ENCODE assay signal across 8 cellular contexts in the genomic region with DNA sequence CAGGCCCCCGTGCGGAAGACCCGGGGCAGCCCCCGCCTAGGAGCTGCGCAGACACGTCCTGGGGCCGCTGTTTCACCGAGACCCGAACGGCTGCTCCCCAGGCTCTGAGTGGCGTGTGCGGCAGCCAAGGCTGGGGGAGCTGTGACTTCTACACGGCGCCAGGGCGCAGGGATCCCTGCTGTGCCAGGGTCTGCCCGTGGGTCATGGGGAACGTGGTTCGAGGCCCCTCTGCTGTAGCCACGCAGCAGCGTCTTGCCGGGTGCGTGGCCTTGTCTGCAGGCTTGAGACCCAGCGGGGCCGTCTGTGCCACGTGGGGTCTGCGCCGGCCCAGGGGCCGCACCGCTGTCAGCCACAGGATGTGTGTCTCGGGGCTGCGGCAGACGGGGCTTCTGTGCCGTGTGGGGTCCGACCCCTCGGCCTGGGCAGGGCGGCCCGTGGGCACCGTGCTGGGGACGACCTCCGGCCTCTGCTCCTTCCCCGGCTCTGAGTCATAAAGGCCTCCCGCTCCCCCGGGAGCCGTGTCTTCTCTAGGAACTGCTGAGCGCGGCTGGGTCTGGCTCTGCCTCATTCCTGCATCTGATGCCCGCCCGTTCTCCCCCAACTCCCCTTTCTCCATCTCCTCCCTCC. TPM values are rescaled to one million over a fixed set of nuclear protein-coding genes. Genes with fewer than 3 reads are reported as not detected.
DNase-seq lines count a peak whose midpoint lies in the region; TF ChIP-seq lines count a peak whose summit lies in the region.

No MANE protein-coding gene starts in this region.

- H2AFZ ChIP-seq in fibroblast of lung (ENCODE audit: low read length) = no peak overlapping the region

- in situ Hi-C loops in ACHN (cut with HindIII; ENCODE audit: low pct_ligation_motif_present, low pct_unique_long_range_greater_than_20kb, low sequenced_read_pairs) (no loop called here), KBM-7 (cut with MboI; ENCODE audit: low pct_unique_long_range_greater_than_20kb, low sequenced_read_pairs) (no loop called here)

- H3K4me1 ChIP-seq in DOHH2 (ENCODE audit: control insufficient read depth, low read length) (peaks cover 9% of the 10 kb centered on the region), fibroblast of lung (ENCODE audit: control insufficient read depth, extremely low read depth, insufficient read depth, low read length) (peaks cover 2% of the 10 kb centered on the region), prostate gland (replicated peaks) (no peaks in the 10 kb centered on the region)

- intact Hi-C loops in prostate gland (cut with DNase I) = no loop called here

- no peak overlapping the region for H3K9ac ChIP-seq in fibroblast of lung (ENCODE audit: insufficient read depth, low read length)

- no peaks in the 10 kb centered on the region for H4K20me1 ChIP-seq in DOHH2 (ENCODE audit: control insufficient read depth, insufficient read depth, low read depth, low read length)
- H4K20me1 ChIP-seq in fibroblast of lung (ENCODE audit: control insufficient read depth, extremely low read depth, insufficient read depth, low read length) = no peaks in the 10 kb centered on the region

- H3F3A ChIP-seq in DOHH2 (ENCODE audit: control insufficient read depth, insufficient read depth) = peaks cover 3% of the 10 kb centered on the region; the same call in 1 of the 2 replicates

- H3K27ac Mint-ChIP-seq in osteocyte (ENCODE audit: unreplicated experiment) = peak overlapping the region; percentile 34

- 3% methylated on average over 37 of the region's 48 CpGs for WGBS in prostate gland

- H3K4me3 ChIP-seq in DOHH2 (ENCODE audit: low read length) (no peak overlapping the region), fibroblast of lung (replicated peaks in 1 of 4; ENCODE audit: control extremely low read depth in 1 of 4, insufficient read depth in 1 of 4, low read depth in 3 of 4, low read length in 4 of 4) (peak overlapping the region in 1 of 4 experiments; percentile 17), prostate gland (no peak overlapping the region)

- H3K36me3 ChIP-seq in DOHH2 (ENCODE audit: control insufficient read depth, low read length) (peaks cover 39% of the 10 kb centered on the region), fibroblast of lung (ENCODE audit: control insufficient read depth, insufficient read depth, low read length) (peaks cover 1% of the 10 kb centered on the region), prostate gland (no peaks in the 10 kb centered on the region)

- TF ChIP-seq POLR2A in prostate gland (IDR thresholded peaks at IDR 0.05) = no peak

- TF ChIP-seq CTCF in DOHH2 (IDR thresholded peaks at IDR 0.05; ENCODE audit: low read depth, low read length, poor library complexity, severe bottlenecking) (no peak), fibroblast of lung (conservative IDR thresholded peaks at IDR 0.05 in 1 of 2, IDR thresholded peaks at IDR 0.05 in 1 of 2; ENCODE audit: low read depth in 1 of 2, low read length in 2 of 2) (no peak), osteocyte (IDR thresholded peaks at IDR 0.05) (no peak), prostate gland (IDR thresholded peaks at IDR 0.05) (no peak)

- H3K4me3 Mint-ChIP-seq in osteocyte (ENCODE audit: unreplicated experiment) = peak overlapping the region; percentile 18

- no peaks in the 10 kb centered on the region for H3K9me2 ChIP-seq in DOHH2 (replicated peaks; ENCODE audit: control insufficient read depth, low read length)

- H3K4me1 Mint-ChIP-seq in osteocyte (ENCODE audit: unreplicated experiment) = peaks cover 9% of the 10 kb centered on the region

- H3K9me3 ChIP-seq in DOHH2 (ENCODE audit: control insufficient read depth, insufficient read depth, low read length) (peaks cover 4% of the 10 kb centered on the region; the same call in 1 of the 2 replicates), fibroblast of lung (ENCODE audit: control insufficient read depth, insufficient read depth, low read depth, low read length) (no peaks in the 10 kb centered on the region), prostate gland (no peaks in the 10 kb centered on the region)

- H3K27me3 ChIP-seq in DOHH2 (ENCODE audit: control insufficient read depth, low read length) = no peaks in the 10 kb centered on the region
- no peaks in the 10 kb centered on the region for H3K27me3 ChIP-seq in fibroblast of lung (ENCODE audit: control insufficient read depth, insufficient read depth, low read length)
- no peaks in the 10 kb centered on the region for H3K27me3 ChIP-seq in prostate gland (replicated peaks; ENCODE audit: insufficient read depth)

- peak overlapping the region; percentile 27; the same call in 1 of the 2 replicates for H3K4me2 ChIP-seq in DOHH2 (ENCODE audit: low read length)
- peak overlapping the region; percentile 4 for H3K4me2 ChIP-seq in fibroblast of lung (ENCODE audit: extremely low read depth, insufficient read depth, low read length)

- H3K79me2 ChIP-seq in DOHH2 (ENCODE audit: control insufficient read depth, low read length) = peaks cover 12% of the 10 kb centered on the region
- no peaks in the 10 kb centered on the region for H3K79me2 ChIP-seq in fibroblast of lung (ENCODE audit: control insufficient read depth, insufficient read depth, low read length)

- no peaks in the 10 kb centered on the region for H3K9me3 Mint-ChIP-seq in osteocyte (ENCODE audit: unreplicated experiment)

- no peak overlapping the region for H3K27ac ChIP-seq in DOHH2 (ENCODE audit: low read depth, low read length)
- H3K27ac ChIP-seq in fibroblast of lung (ENCODE audit: insufficient read depth, low read length) = no peak overlapping the region
- no peak overlapping the region for H3K27ac ChIP-seq in prostate gland

- H3K27me3 Mint-ChIP-seq in osteocyte (ENCODE audit: unreplicated experiment) = no peaks in the 10 kb centered on the region

- DNase-seq in NCI-H69 (lab: John Stamatoyannopoulos, UW) = peak; percentile 30
- peak; percentile 33 for DNase-seq in fibroblast of lung (ENCODE audit: low read depth in 2 of 2)
- DNase-seq in osteocyte (ENCODE audit: extremely low spot score, unreplicated experiment) = no peak
- no peak for DNase-seq in ACHN
- no peak for DNase-seq in NCI-H1048 (lab: John Stamatoyannopoulos, UW)
- DNase-seq in KBM-7 = no peak
- no peak for DNase-seq in prostate gland (ENCODE audit: low spot score)

- H3K36me3 Mint-ChIP-seq in osteocyte (ENCODE audit: unreplicated experiment) = peaks cover 3% of the 10 kb centered on the region

RNA-seq across cellular contexts. Expression of gene GTPBP6, which starts 12.7 kb away (rescaled TPM):
- total RNA-seq in fibroblast of lung (36.2 and 46.1 TPM in 2 replicates), osteocyte (47.5 and 49.9 TPM in 2 replicates), prostate gland (10 to 100 TPM; 43.9 to 69.6 TPM)
- polyA plus RNA-seq in fibroblast of lung = 15.4 and 24.0 TPM in 2 replicates
- polyA plus RNA-seq in fibroblast of lung (2012) = 29.3 and 55.1 TPM in 2 replicates
- polyA minus RNA-seq in fibroblast of lung (ENCODE audit: low replicate concordance) = 12.4 and 21.8 TPM in 2 replicates

RNA-seq across cellular contexts. Expression of gene PLCXD1, which starts 50.1 kb away (rescaled TPM):
- 5.6 and 10.9 TPM in 2 replicates for total RNA-seq in fibroblast of lung
- polyA plus RNA-seq in fibroblast of lung = 4.3 and 5.4 TPM in 2 replicates
- polyA plus RNA-seq in fibroblast of lung (2012) = 5.7 and 9.9 TPM in 2 replicates
- 13.3 and 28.1 TPM in 2 replicates for polyA minus RNA-seq in fibroblast of lung (ENCODE audit: low replicate concordance)
- 10.9 and 12.1 TPM in 2 replicates for total RNA-seq in osteocyte
- total RNA-seq in prostate gland = 10 to 100 TPM; 12.9 to 20.8 TPM

RNA-seq across cellular contexts. Expression of gene PPP2R3B, which starts 55.4 kb away (rescaled TPM):
- 14.4 and 14.7 TPM in 2 replicates for total RNA-seq in fibroblast of lung
- 3.2 and 6.3 TPM in 2 replicates for polyA plus RNA-seq in fibroblast of lung
- 4.3 and 9.2 TPM in 2 replicates for polyA plus RNA-seq in fibroblast of lung (2012)
- 20.1 and 24.1 TPM in 2 replicates for polyA minus RNA-seq in fibroblast of lung (ENCODE audit: low replicate concordance)
- 28.2 and 32.9 TPM in 2 replicates for total RNA-seq in osteocyte
- 10 to 100 TPM; 20.6 to 73.2 TPM for total RNA-seq in prostate gland

Comparison
In these comparisons a context has a peak if more than half of its experiments do, and no peak if none do; other contexts are left out.
1. DNase-seq: peak in NCI-H69 (single experiment) and fibroblast of lung (2 of 2); none in osteocyte (single experiment), ACHN (single experiment), NCI-H1048 (single experiment), KBM-7 (single experiment) and prostate gland (single experiment).